Comparison of ENCODE assay signal across 14 cellular contexts in the genomic region with DNA sequence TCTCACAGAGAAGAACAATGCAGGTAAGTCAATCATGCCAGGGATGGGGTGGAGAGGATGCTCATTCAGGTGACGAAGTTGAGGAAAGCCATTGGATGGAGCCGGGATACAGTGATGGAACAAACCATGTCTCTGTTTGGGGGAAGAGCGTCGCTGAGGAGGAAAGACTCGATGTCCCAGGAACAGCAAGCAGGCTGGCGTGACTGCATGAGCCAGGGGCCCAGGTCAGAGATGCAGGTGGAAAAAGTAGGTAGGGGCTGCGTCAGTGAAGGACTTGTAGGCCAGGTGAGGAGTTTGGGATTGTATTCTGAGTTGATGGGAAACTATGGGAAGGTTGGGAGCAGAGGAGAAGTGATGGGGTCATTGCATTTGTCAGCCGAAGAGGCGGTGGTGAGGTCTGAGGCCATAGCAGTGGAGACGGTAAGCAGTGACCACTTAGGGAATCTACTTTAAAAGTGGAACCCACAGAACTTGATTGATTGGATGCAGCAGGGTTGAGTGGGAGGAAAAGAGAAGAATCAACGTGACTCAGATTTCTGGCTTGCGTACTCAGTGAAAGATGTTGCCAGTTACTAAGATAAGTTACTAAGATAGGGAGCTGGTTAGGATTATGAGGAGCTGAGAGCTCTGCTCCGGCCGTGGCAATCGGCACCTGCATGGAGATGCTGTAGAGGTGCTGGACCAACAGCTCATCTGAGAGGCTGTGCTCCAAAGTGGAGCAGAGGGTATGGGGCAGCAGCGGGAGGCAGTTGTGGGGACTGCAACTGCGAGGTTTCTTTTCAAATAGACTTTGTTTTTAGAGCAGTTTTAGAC. TPM values are rescaled to one million over a fixed set of nuclear protein-coding genes. Genes with fewer than 3 reads are reported as not detected.
A peak's percentile ranks its signal among the peaks of the same experiment; 100 is the strongest.
DNase-seq lines count a peak whose midpoint lies in the region; ATAC-seq, FAIRE-seq and TF ChIP-seq lines count a peak whose summit lies in the region.
"Had no signal": no experiment of that assay in that cellular context is flagged by ENCODE, and none has a peak within 500 bp of the region (broad histone marks: within the 10 kb centered on the region; RNA-seq: fewer than 3 reads in every experiment).

No MANE protein-coding gene starts in this region.

- no peak overlapping the region for H3K4me3 ChIP-seq in fibroblast of the aortic adventitia (ENCODE audit: low read depth, low read length)
- H3K4me3 ChIP-seq: ovary had no signal

- no peak for TF ChIP-seq POLR2A in H54 (IDR thresholded peaks at IDR 0.05; ENCODE audit: low read depth, low read length)

- FAIRE-seq in H54 (lab: Jason Lieb, UNC): no peak

- H3K4me3 Mint-ChIP-seq in activated CD8-positive, alpha-beta memory T cell treated with anti-CD3 and anti-CD28 coated beads, Interleukin-2, amount 10 ng/mL, durations not matched to agents 7 days and 5 days: peak overlapping the region; percentile 45
- H3K4me3 Mint-ChIP-seq: type B pancreatic cell had no signal

- no peaks in the 10 kb centered on the region for H3K9me3 Mint-ChIP-seq in activated CD8-positive, alpha-beta memory T cell treated with anti-CD3 and anti-CD28 coated beads, Interleukin-2, amount 10 ng/mL, durations not matched to agents 7 days and 5 days (ENCODE audit: low read depth)
- H3K9me3 Mint-ChIP-seq: type B pancreatic cell had no signal

- TF ChIP-seq CTCF in fibroblast of the aortic adventitia (IDR thresholded peaks at IDR 0.05; ENCODE audit: insufficient read depth, low read length): no peak

- ATAC-seq in activated CD8-positive, alpha-beta memory T cell treated with anti-CD3 and anti-CD28 coated beads, Interleukin-2, amount 10 ng/mL, durations not matched to agents 7 days and 5 days: peak; percentile 42
- ATAC-seq in GM18858 (IDR thresholded peaks at IDR 0.05; ENCODE audit: unreplicated experiment): no peak

- H3K36me3 Mint-ChIP-seq in activated CD8-positive, alpha-beta memory T cell treated with anti-CD3 and anti-CD28 coated beads, Interleukin-2, amount 10 ng/mL, durations not matched to agents 7 days and 5 days: peaks cover 3% of the 10 kb centered on the region
- H3K36me3 Mint-ChIP-seq: type B pancreatic cell had no signal

- H3K4me1 Mint-ChIP-seq in activated CD8-positive, alpha-beta memory T cell treated with anti-CD3 and anti-CD28 coated beads, Interleukin-2, amount 10 ng/mL, durations not matched to agents 7 days and 5 days: peaks cover 70% of the 10 kb centered on the region

- CTCF ChIA-PET in activated CD8-positive, alpha-beta memory T cell treated with anti-CD3 and anti-CD28 coated beads, Interleukin-2, amount 10 ng/mL, durations not matched to agents 7 days and 5 days (lab: Charles Lee): interaction anchor here (0.8 to 12.9 kb wide), 2 partner anchors 10 to 18 kb away, joined by 3 to 246 read pairs; no protein-coding TSS in a partner anchor

- no peaks in the 10 kb centered on the region for H3K27me3 Mint-ChIP-seq in activated CD8-positive, alpha-beta memory T cell treated with anti-CD3 and anti-CD28 coated beads, Interleukin-2, amount 10 ng/mL, durations not matched to agents 7 days and 5 days

- peak overlapping the region; percentile 76 for H3K27ac Mint-ChIP-seq in activated CD8-positive, alpha-beta memory T cell treated with anti-CD3 and anti-CD28 coated beads, Interleukin-2, amount 10 ng/mL, durations not matched to agents 7 days and 5 days
- H3K27ac Mint-ChIP-seq: type B pancreatic cell had no signal

- peak; percentile 29 for DNase-seq in AG08396 (ENCODE audit: low spot score)
- peak; percentile 12 for DNase-seq in H54 (ENCODE audit: insufficient read length, low spot score)
- DNase-seq in activated CD8-positive, alpha-beta memory T cell treated with anti-CD3 and anti-CD28 coated beads, Interleukin-2, amount 10 ng/mL, durations not matched to agents 7 days and 5 days: peak; percentile 48
- DNase-seq in fibroblast of the aortic adventitia (ENCODE audit: low read depth): peak; percentile 82
- DNase-seq in superior temporal gyrus (ENCODE audit: extremely low spot score): no peak
- no peak for DNase-seq in middle frontal gyrus (ENCODE audit: extremely low spot score, low spot score)
- no peak for DNase-seq in DMS153 (lab: John Stamatoyannopoulos, UW)
- DNase-seq: activated gamma-delta T cell, islet precursor cell, Kasumi-1, ovary had no signal

RNA-seq across cellular contexts. Expression of gene IL2RA, which starts 12.5 kb away (rescaled TPM):
- total RNA-seq in activated CD8-positive, alpha-beta memory T cell treated with anti-CD3 and anti-CD28 coated beads, Interleukin-2, amount 10 ng/mL, durations not matched to agents 7 days and 5 days: 100 to 1,000 TPM; 302 to 832 TPM
- total RNA-seq in fibroblast of the aortic adventitia (ENCODE audit: low replicate concordance): not detected in 2 replicates
- total RNA-seq: epithelial cell of proximal tubule had no signal

RNA-seq across cellular contexts. Expression of gene RBM17, which starts 14.1 kb away (rescaled TPM):
- total RNA-seq in activated CD8-positive, alpha-beta memory T cell treated with anti-CD3 and anti-CD28 coated beads, Interleukin-2, amount 10 ng/mL, durations not matched to agents 7 days and 5 days: 100 to 1,000 TPM; 205 to 267 TPM
- 41.8 and 68.9 TPM in 2 replicates for total RNA-seq in fibroblast of the aortic adventitia (ENCODE audit: low replicate concordance)

Comparison
In these comparisons a context has a peak if more than half of its experiments do, and no peak if none do; other contexts are left out.
1. DNase-seq: peak in AG08396 (single experiment), H54 (single experiment), activated CD8-positive, alpha-beta memory T cell treated with anti-CD3 and anti-CD28 coated beads, Interleukin-2, amount 10 ng/mL, durations not matched to agents 7 days and 5 days (single experiment) and fibroblast of the aortic adventitia (single experiment); none in superior temporal gyrus (single experiment), middle frontal gyrus (single experiment) and DMS153 (single experiment).
2. RNA of gene IL2RA, which starts 12.5 kb away (total RNA-seq): 302 to 832 TPM in activated CD8-positive, alpha-beta memory T cell treated with anti-CD3 and anti-CD28 coated beads, Interleukin-2, amount 10 ng/mL, durations not matched to agents 7 days and 5 days; not detected in fibroblast of the aortic adventitia; every median in the first group is over 100 times any median in the second.